ENCODE assay signal across 14 cellular contexts in genomic region chr2:64852771-64853241, GRCh38.
DNase-seq lines count a peak whose midpoint lies in the region; ATAC-seq, FAIRE-seq and TF ChIP-seq lines count a peak whose summit lies in the region.
"Had no signal": no experiment of that assay in that cellular context is flagged by ENCODE, and none has a peak within 500 bp of the region (broad histone marks: within the 10 kb centered on the region; RNA-seq: fewer than 3 reads in every experiment).

No MANE protein-coding gene starts in this region.

- no peak for ATAC-seq in HG03196 (IDR thresholded peaks at IDR 0.05; ENCODE audit: unreplicated experiment)
- no peak for ATAC-seq in GM21825 (IDR thresholded peaks at IDR 0.05; ENCODE audit: unreplicated experiment)
- no peak for ATAC-seq in GM18505 (IDR thresholded peaks at IDR 0.05; ENCODE audit: unreplicated experiment)
- ATAC-seq: foreskin keratinocyte had no signal

- no peak for TF ChIP-seq POLR2A in GM18505 (IDR thresholded peaks at IDR 0.05; ENCODE audit: borderline replicate concordance, extremely low read depth, insufficient read depth, insufficient read length)

- no peak overlapping the region for H3K9ac ChIP-seq in OCI-LY3 (ENCODE audit: low read length)

- no peaks in the 10 kb centered on the region for H3K9me3 ChIP-seq in OCI-LY3 (ENCODE audit: insufficient read depth, low read length)
- H3K9me3 ChIP-seq: stomach had no signal

- peak overlapping the region; percentile 8; the same call in 1 of the 2 replicates for H2AFZ ChIP-seq in OCI-LY3 (ENCODE audit: low read depth, low read length)

- no peak overlapping the region for H3K4me3 ChIP-seq in OCI-LY3 (ENCODE audit: low read length)
- H3K4me3 ChIP-seq: stomach had no signal

- DNase-seq in GM18507 (ENCODE audit: extremely low spot score, insufficient read length, low read depth) (no peak), globus pallidus (ENCODE audit: low spot score) (peak; percentile 50), putamen (ENCODE audit: low spot score) (peak; percentile 23), urothelium cell line (ENCODE audit: low spot score) (no peak)
- DNase-seq: foreskin keratinocyte; kidney glomerular epithelial cell; NCI-H2029; NK-92 treated with Interleukin-12 subunit alpha and Interleukin-12 subunit beta, amount 100 ng/mL, for 24 hours; stimulated activated CD4-positive, alpha-beta T cell treated with anti-CD3 and anti-CD28 coated beads, Interleukin-1b, Interleukin-23, amount 100 ng/mL, for 48 hours; stomach had no signal

- no peaks in the 10 kb centered on the region for H4K20me1 ChIP-seq in OCI-LY3 (ENCODE audit: insufficient read depth, low read length)

- FAIRE-seq in GM18507 (lab: Jason Lieb, UNC), result peak; percentile 9
- FAIRE-seq in urothelium cell line (lab: Jason Lieb, UNC), result no peak

- no peaks in the 10 kb centered on the region for H3K36me3 ChIP-seq in OCI-LY3 (replicated peaks; ENCODE audit: low read depth, low read length)
- H3K36me3 ChIP-seq: stomach had no signal

- no peak for TF ChIP-seq CTCF in OCI-LY3 (IDR thresholded peaks at IDR 0.05; ENCODE audit: low read depth, low read length)

- peaks cover 17% of the 10 kb centered on the region for H3K4me1 ChIP-seq in OCI-LY3 (ENCODE audit: low read length)

- H3K79me2 ChIP-seq in OCI-LY3 (ENCODE audit: low read length), result no peaks in the 10 kb centered on the region

- H3K4me2 ChIP-seq in OCI-LY3 (ENCODE audit: low read length), result peak overlapping the region; percentile 25; the same call in 1 of the 2 replicates

- H3K27me3 ChIP-seq in OCI-LY3 (ENCODE audit: low read depth, low read length), result no peaks in the 10 kb centered on the region; the same call in 1 of the 2 replicates
- H3K27me3 ChIP-seq: foreskin keratinocyte, stomach had no signal

- H3K27ac ChIP-seq in OCI-LY3 (ENCODE audit: low read length), result no peak overlapping the region
- H3K27ac ChIP-seq: foreskin keratinocyte had no signal

Comparison
In these comparisons a context has a peak if more than half of its experiments do, and no peak if none do; other contexts are left out.
1. DNase-seq: peak in globus pallidus (single experiment) and putamen (single experiment); none in GM18507 (single experiment) and urothelium cell line (single experiment).